1 cellular context compared by ENCODE assay signal in the genomic region with DNA sequence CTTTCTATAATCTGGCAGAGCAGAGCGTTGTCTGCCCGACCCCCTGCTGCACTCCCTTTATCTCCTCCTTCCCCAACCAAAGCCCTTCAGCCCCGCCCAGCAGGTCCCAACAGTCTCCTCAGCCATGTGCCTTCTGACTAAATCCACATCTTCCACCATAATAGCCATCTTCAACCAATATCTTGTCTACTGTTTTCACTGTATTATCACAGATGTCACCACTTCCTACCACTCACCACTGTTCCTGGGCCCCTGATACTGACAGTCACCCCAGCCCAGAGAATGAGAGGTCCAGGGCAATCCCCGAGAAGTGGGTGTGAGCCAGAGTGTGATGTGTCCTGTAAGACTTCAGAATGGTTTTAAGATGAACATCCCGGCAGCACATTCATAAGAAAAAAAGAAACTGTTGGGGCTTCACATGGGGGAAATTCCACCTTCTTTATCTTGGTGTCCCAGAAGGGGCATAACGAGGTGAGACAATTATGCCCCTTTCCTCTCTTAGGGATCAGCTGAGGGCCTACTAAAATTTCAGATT.
TF ChIP-seq lines count a peak whose summit lies in the region.

No MANE protein-coding gene starts in this region.

TF ChIP-seq in GM12878, 131 proteins besides CTCF, POLR2A, EP300 and RAD21 (continued from another document and continues in another):
- TF ChIP-seq HDGF (IDR thresholded peaks at IDR 0.05) (peak; percentile 93), ATF2 (IDR thresholded peaks at IDR 0.05; ENCODE audit: low read length) (peak; percentile 85), CREM (IDR thresholded peaks at IDR 0.05; ENCODE audit: low read depth) (peak; percentile 82; the same call in 1 of the 2 replicates), PAX5 (IDR thresholded peaks at IDR 0.05; ENCODE audit: borderline replicate concordance, low read depth, low read length) (peak; percentile 24; the same call in 1 of the 2 replicates), STAT3 (IDR thresholded peaks at IDR 0.05; ENCODE audit: low read depth, low read length) (no peak), NR2F1 (conservative IDR thresholded peaks at IDR 0.05) (peak; percentile 32; the same call in 1 of the 2 replicates), HCFC1 (IDR thresholded peaks at IDR 0.05; ENCODE audit: low read length) (no peak), BCL3 (IDR thresholded peaks at IDR 0.05; ENCODE audit: borderline replicate concordance, insufficient read depth, low read depth, low read length, poor library complexity, severe bottlenecking) (peak; percentile 60), IKZF1 (conservative IDR thresholded peaks at IDR 0.05) (peak; percentile 85), BHLHE40 (IDR thresholded peaks at IDR 0.05; ENCODE audit: borderline replicate concordance in 1 of 2, low read depth in 2 of 2, low read length in 1 of 2) (peak in 1 of 2 experiments; percentile 54; a peak in 2 of 4 replicates), BACH1 (IDR thresholded peaks at IDR 0.05; ENCODE audit: borderline replicate concordance) (no peak), ELK1 (IDR thresholded peaks at IDR 0.05; ENCODE audit: low read depth, low read length) (no peak), CBFB (IDR thresholded peaks at IDR 0.05; ENCODE audit: low read depth) (no peak), NBN (IDR thresholded peaks at IDR 0.05) (peak; percentile 65), RB1 (IDR thresholded peaks at IDR 0.05; ENCODE audit: borderline replicate concordance) (no peak), SPI1 (IDR thresholded peaks at IDR 0.05; ENCODE audit: borderline replicate concordance, insufficient read depth, low read depth, low read length) (peak; percentile 60), RFX5 (IDR thresholded peaks at IDR 0.05; ENCODE audit: low read depth, low read length) (no peak), FOXK2 (IDR thresholded peaks at IDR 0.05) (no peak), JUND (IDR thresholded peaks at IDR 0.05; ENCODE audit: low read depth, low read length) (no peak), ATF7 (IDR thresholded peaks at IDR 0.05; ENCODE audit: low read depth) (peak; percentile 73), PKNOX1 (IDR thresholded peaks at IDR 0.05) (peak; percentile 66), TCF3 (IDR thresholded peaks at IDR 0.05; ENCODE audit: borderline replicate concordance, insufficient read depth, low read depth, low read length) (peak; percentile 33; the same call in 1 of the 2 replicates), POU2F2 (IDR thresholded peaks at IDR 0.05; ENCODE audit: borderline replicate concordance, low read depth, low read length) (no peak; the same call in 2 of the 3 replicates), NFXL1 (IDR thresholded peaks at IDR 0.05; ENCODE audit: borderline replicate concordance) (no peak), SIX5 (IDR thresholded peaks at IDR 0.05; ENCODE audit: low read depth, low read length, severe bottlenecking) (no peak), IRF4 (IDR thresholded peaks at IDR 0.05; ENCODE audit: low read depth, low read length) (0 out of 2 replicates have a peak, but pooled peaks have one; percentile 20), ZZZ3 (IDR thresholded peaks at IDR 0.05; ENCODE audit: control insufficient read depth, insufficient read length, low read depth) (no peak), GATAD2B (conservative IDR thresholded peaks at IDR 0.05; ENCODE audit: low read depth) (no peak), SIN3A (IDR thresholded peaks at IDR 0.05; ENCODE audit: low read depth, low read length) (no peak), CUX1 (IDR thresholded peaks at IDR 0.05; ENCODE audit: insufficient replicate concordance, low read depth, low read length) (no peak), DPF2 (IDR thresholded peaks at IDR 0.05) (peak; percentile 42; the same call in 1 of the 2 replicates), FOXM1 (IDR thresholded peaks at IDR 0.05; ENCODE audit: low read depth, low read length) (peak; percentile 89), EED (IDR thresholded peaks at IDR 0.05; ENCODE audit: low read depth) (peak; percentile 88)
- TF ChIP-seq, protein P1, sequence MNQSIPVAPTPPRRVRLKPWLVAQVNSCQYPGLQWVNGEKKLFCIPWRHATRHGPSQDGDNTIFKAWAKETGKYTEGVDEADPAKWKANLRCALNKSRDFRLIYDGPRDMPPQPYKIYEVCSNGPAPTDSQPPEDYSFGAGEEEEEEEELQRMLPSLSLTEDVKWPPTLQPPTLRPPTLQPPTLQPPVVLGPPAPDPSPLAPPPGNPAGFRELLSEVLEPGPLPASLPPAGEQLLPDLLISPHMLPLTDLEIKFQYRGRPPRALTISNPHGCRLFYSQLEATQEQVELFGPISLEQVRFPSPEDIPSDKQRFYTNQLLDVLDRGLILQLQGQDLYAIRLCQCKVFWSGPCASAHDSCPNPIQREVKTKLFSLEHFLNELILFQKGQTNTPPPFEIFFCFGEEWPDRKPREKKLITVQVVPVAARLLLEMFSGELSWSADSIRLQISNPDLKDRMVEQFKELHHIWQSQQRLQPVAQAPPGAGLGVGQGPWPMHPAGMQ (IDR thresholded peaks at IDR 0.05; ENCODE audit: borderline replicate concordance) = no peak
- TF ChIP-seq, protein P2, sequence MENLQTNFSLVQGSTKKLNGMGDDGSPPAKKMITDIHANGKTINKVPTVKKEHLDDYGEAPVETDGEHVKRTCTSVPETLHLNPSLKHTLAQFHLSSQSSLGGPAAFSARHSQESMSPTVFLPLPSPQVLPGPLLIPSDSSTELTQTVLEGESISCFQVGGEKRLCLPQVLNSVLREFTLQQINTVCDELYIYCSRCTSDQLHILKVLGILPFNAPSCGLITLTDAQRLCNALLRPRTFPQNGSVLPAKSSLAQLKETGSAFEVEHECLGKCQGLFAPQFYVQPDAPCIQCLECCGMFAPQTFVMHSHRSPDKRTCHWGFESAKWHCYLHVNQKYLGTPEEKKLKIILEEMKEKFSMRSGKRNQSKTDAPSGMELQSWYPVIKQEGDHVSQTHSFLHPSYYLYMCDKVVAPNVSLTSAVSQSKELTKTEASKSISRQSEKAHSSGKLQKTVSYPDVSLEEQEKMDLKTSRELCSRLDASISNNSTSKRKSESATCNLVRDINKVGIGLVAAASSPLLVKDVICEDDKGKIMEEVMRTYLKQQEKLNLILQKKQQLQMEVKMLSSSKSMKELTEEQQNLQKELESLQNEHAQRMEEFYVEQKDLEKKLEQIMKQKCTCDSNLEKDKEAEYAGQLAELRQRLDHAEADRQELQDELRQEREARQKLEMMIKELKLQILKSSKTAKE (IDR thresholded peaks at IDR 0.05; ENCODE audit: low read depth, poor library complexity, severe bottlenecking) = peak; percentile 61
- TF ChIP-seq, protein P3, sequence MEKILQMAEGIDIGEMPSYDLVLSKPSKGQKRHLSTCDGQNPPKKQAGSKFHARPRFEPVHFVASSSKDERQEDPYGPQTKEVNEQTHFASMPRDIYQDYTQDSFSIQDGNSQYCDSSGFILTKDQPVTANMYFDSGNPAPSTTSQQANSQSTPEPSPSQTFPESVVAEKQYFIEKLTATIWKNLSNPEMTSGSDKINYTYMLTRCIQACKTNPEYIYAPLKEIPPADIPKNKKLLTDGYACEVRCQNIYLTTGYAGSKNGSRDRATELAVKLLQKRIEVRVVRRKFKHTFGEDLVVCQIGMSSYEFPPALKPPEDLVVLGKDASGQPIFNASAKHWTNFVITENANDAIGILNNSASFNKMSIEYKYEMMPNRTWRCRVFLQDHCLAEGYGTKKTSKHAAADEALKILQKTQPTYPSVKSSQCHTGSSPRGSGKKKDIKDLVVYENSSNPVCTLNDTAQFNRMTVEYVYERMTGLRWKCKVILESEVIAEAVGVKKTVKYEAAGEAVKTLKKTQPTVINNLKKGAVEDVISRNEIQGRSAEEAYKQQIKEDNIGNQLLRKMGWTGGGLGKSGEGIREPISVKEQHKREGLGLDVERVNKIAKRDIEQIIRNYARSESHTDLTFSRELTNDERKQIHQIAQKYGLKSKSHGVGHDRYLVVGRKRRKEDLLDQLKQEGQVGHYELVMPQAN (conservative IDR thresholded peaks at IDR 0.05) = no peak
- TF ChIP-seq, protein P4, sequence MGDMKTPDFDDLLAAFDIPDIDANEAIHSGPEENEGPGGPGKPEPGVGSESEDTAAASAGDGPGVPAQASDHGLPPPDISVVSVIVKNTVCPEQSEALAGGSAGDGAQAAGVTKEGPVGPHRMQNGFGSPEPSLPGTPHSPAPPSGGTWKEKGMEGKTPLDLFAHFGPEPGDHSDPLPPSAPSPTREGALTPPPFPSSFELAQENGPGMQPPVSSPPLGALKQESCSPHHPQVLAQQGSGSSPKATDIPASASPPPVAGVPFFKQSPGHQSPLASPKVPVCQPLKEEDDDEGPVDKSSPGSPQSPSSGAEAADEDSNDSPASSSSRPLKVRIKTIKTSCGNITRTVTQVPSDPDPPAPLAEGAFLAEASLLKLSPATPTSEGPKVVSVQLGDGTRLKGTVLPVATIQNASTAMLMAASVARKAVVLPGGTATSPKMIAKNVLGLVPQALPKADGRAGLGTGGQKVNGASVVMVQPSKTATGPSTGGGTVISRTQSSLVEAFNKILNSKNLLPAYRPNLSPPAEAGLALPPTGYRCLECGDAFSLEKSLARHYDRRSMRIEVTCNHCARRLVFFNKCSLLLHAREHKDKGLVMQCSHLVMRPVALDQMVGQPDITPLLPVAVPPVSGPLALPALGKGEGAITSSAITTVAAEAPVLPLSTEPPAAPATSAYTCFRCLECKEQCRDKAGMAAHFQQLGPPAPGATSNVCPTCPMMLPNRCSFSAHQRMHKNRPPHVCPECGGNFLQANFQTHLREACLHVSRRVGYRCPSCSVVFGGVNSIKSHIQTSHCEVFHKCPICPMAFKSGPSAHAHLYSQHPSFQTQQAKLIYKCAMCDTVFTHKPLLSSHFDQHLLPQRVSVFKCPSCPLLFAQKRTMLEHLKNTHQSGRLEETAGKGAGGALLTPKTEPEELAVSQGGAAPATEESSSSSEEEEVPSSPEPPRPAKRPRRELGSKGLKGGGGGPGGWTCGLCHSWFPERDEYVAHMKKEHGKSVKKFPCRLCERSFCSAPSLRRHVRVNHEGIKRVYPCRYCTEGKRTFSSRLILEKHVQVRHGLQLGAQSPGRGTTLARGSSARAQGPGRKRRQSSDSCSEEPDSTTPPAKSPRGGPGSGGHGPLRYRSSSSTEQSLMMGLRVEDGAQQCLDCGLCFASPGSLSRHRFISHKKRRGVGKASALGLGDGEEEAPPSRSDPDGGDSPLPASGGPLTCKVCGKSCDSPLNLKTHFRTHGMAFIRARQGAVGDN (IDR thresholded peaks at IDR 0.05) = no peak
